15 cellular contexts compared by ENCODE assay signal in genomic region chr1:99603699-99604595, GRCh38. TPM values are rescaled to one million over a fixed set of nuclear protein-coding genes. Genes with fewer than 3 reads are reported as not detected.
DNase-seq lines count a peak whose midpoint lies in the region; ATAC-seq and TF ChIP-seq lines count a peak whose summit lies in the region.
"Had no signal": no experiment of that assay in that cellular context is flagged by ENCODE, and none has a peak within 500 bp of the region (broad histone marks: within the 10 kb centered on the region; RNA-seq: fewer than 3 reads in every experiment).

No MANE protein-coding gene starts in this region.

- H3K27ac ChIP-seq in fibroblast of lung (ENCODE audit: insufficient read depth, low read length): peak overlapping the region; percentile 5
- H3K27ac ChIP-seq: BLaER1 had no signal

- H3K36me3 ChIP-seq in fibroblast of lung (ENCODE audit: control insufficient read depth, insufficient read depth, low read length): no peaks in the 10 kb centered on the region
- H3K36me3 ChIP-seq: BLaER1 had no signal

- peak; percentile 79 for DNase-seq in OCI-M1 (lab: John Stamatoyannopoulos, UW)
- peak; percentile 41 to 74 for DNase-seq in fibroblast of lung (ENCODE audit: low read depth in 2 of 2)
- no peak for DNase-seq in progenitor cell of endocrine pancreas (ENCODE audit: low spot score, unreplicated experiment)
- no peak for DNase-seq in stimulated activated naive CD8-positive, alpha-beta T cell treated with anti-CD3 and anti-CD28 coated beads, Interleukin-15, Interleukin-2, amounts not matched to agents 100 U/mL and 50 U/mL, for 24 hours
- no peak for DNase-seq in activated CD4-positive, alpha-beta T cell treated with anti-CD3 and anti-CD28 coated beads for 48 hours
- DNase-seq: activated B cell treated with CpG ODN at 0.5 μM for 24 hours; activated CD8-positive, alpha-beta memory T cell treated with anti-CD3 and anti-CD28 coated beads, Interleukin-2, amount 50 U/mL, for 48 hours; activated naive CD8-positive, alpha-beta T cell treated with anti-CD3 and anti-CD28 coated beads, Interleukin-2, amount 10 ng/mL, durations not matched to agents 7 days and 5 days; DMS79; NCI-H1092 treated with DMSO at 0.1 percent for 48 hours; NCI-H446; SW 1271 had no signal

- H3K4me2 ChIP-seq in fibroblast of lung (ENCODE audit: extremely low read depth, insufficient read depth, low read length): peak overlapping the region; percentile 11
- H3K4me2 ChIP-seq: BLaER1 had no signal

- H3K27me3 Mint-ChIP-seq in progenitor cell of endocrine pancreas: no peaks in the 10 kb centered on the region
- H3K27me3 Mint-ChIP-seq: activated B cell treated with CpG ODN at 0.5 μM for 24 hours had no signal

- H3K27me3 ChIP-seq in fibroblast of lung (ENCODE audit: control insufficient read depth, insufficient read depth, low read length): no peaks in the 10 kb centered on the region
- H3K27me3 ChIP-seq: BLaER1 had no signal

- H3K9me3 Mint-ChIP-seq in progenitor cell of endocrine pancreas (ENCODE audit: low read depth): peaks cover 15% of the 10 kb centered on the region
- H3K9me3 Mint-ChIP-seq: activated naive CD8-positive, alpha-beta T cell treated with anti-CD3 and anti-CD28 coated beads, Interleukin-2, amount 10 ng/mL, durations not matched to agents 7 days and 5 days had no signal

- no peaks in the 10 kb centered on the region for H3K36me3 Mint-ChIP-seq in progenitor cell of endocrine pancreas (ENCODE audit: insufficient read depth)
- H3K36me3 Mint-ChIP-seq: activated naive CD8-positive, alpha-beta T cell treated with anti-CD3 and anti-CD28 coated beads, Interleukin-2, amount 10 ng/mL, durations not matched to agents 7 days and 5 days had no signal

- no peaks in the 10 kb centered on the region for H3K9me3 ChIP-seq in fibroblast of lung (ENCODE audit: control insufficient read depth, insufficient read depth, low read depth, low read length)

- no peaks in the 10 kb centered on the region for H3K79me2 ChIP-seq in fibroblast of lung (ENCODE audit: control insufficient read depth, insufficient read depth, low read length)

- peak overlapping the region; percentile 67 for H3K27ac Mint-ChIP-seq in progenitor cell of endocrine pancreas
- H3K27ac Mint-ChIP-seq: activated B cell treated with CpG ODN at 0.5 μM for 24 hours; activated naive CD8-positive, alpha-beta T cell treated with anti-CD3 and anti-CD28 coated beads, Interleukin-2, amount 10 ng/mL, durations not matched to agents 7 days and 5 days had no signal

- H4K20me1 ChIP-seq in fibroblast of lung (ENCODE audit: control insufficient read depth, extremely low read depth, insufficient read depth, low read length): no peaks in the 10 kb centered on the region
- H4K20me1 ChIP-seq: BLaER1 had no signal

- peaks cover 9% of the 10 kb centered on the region for H3K4me1 ChIP-seq in fibroblast of lung (ENCODE audit: control insufficient read depth, extremely low read depth, insufficient read depth, low read length)
- H3K4me1 ChIP-seq: BLaER1 had no signal

- ATAC-seq in GM18870 (IDR thresholded peaks at IDR 0.05; ENCODE audit: unreplicated experiment) (peak; percentile 52), GM21381 (IDR thresholded peaks at IDR 0.05; ENCODE audit: unreplicated experiment) (no peak)
- no peak for ATAC-seq in stimulated activated naive CD8-positive, alpha-beta T cell treated with anti-CD3 and anti-CD28 coated beads, Interleukin-15, Interleukin-2, amounts not matched to agents 100 U/mL and 50 U/mL, for 24 hours

- peak overlapping the region; percentile 34 for H2AFZ ChIP-seq in fibroblast of lung (ENCODE audit: low read length)

- no peak overlapping the region for H3K9ac ChIP-seq in fibroblast of lung (ENCODE audit: insufficient read depth, low read length)
- H3K9ac ChIP-seq: BLaER1 had no signal

- H3K4me3 Mint-ChIP-seq in progenitor cell of endocrine pancreas (ENCODE audit: low read depth): no peak overlapping the region
- H3K4me3 Mint-ChIP-seq: activated B cell treated with CpG ODN at 0.5 μM for 24 hours; activated naive CD8-positive, alpha-beta T cell treated with anti-CD3 and anti-CD28 coated beads, Interleukin-2, amount 10 ng/mL, durations not matched to agents 7 days and 5 days had no signal

- TF ChIP-seq CTCF in fibroblast of lung (conservative IDR thresholded peaks at IDR 0.05 in 1 of 2, IDR thresholded peaks at IDR 0.05 in 1 of 2; ENCODE audit: low read depth in 1 of 2, low read length in 2 of 2): no peak
- TF ChIP-seq CTCF in progenitor cell of endocrine pancreas (IDR thresholded peaks at IDR 0.05; ENCODE audit: unreplicated experiment): no peak

- H3K4me1 Mint-ChIP-seq in progenitor cell of endocrine pancreas (ENCODE audit: low read depth): peaks cover 10% of the 10 kb centered on the region
- H3K4me1 Mint-ChIP-seq: activated B cell treated with CpG ODN at 0.5 μM for 24 hours; activated naive CD8-positive, alpha-beta T cell treated with anti-CD3 and anti-CD28 coated beads, Interleukin-2, amount 10 ng/mL, durations not matched to agents 7 days and 5 days had no signal

- no peak overlapping the region for H3K4me3 ChIP-seq in fibroblast of lung (replicated peaks in 1 of 4; ENCODE audit: control extremely low read depth in 1 of 4, insufficient read depth in 1 of 4, low read depth in 3 of 4, low read length in 4 of 4)
- H3K4me3 ChIP-seq: BLaER1 had no signal

RNA-seq across cellular contexts. Expression of gene PALMD, which starts 42.0 kb away (rescaled TPM):
- 0.51 and 1.5 TPM in 2 replicates for total RNA-seq in fibroblast of lung
- 0.91 and 31.0 TPM in 2 replicates for polyA plus RNA-seq in fibroblast of lung
- polyA plus RNA-seq in fibroblast of lung (2012): 0.96 and 33.9 TPM in 2 replicates
- 6.0 TPM in 1 of 2 replicates, not detected in the other for polyA minus RNA-seq in fibroblast of lung (ENCODE audit: low replicate concordance)
- total RNA-seq in progenitor cell of endocrine pancreas: 4.5 and 7.3 TPM in 2 replicates
- total RNA-seq: activated B cell treated with CpG ODN at 0.5 μM for 24 hours; activated naive CD8-positive, alpha-beta T cell treated with anti-CD3 and anti-CD28 coated beads, Interleukin-2, amount 10 ng/mL, durations not matched to agents 7 days and 5 days had no signal

Comparison
In these comparisons a context has a peak if more than half of its experiments do, and no peak if none do; other contexts are left out.
1. DNase-seq: peak in OCI-M1 (single experiment) and fibroblast of lung (2 of 2); none in progenitor cell of endocrine pancreas (single experiment), stimulated activated naive CD8-positive, alpha-beta T cell treated with anti-CD3 and anti-CD28 coated beads, Interleukin-15, Interleukin-2, amounts not matched to agents 100 U/mL and 50 U/mL, for 24 hours (single experiment) and activated CD4-positive, alpha-beta T cell treated with anti-CD3 and anti-CD28 coated beads for 48 hours (single experiment).